ENCODE assay signal across 1 cellular context in the genomic region with DNA sequence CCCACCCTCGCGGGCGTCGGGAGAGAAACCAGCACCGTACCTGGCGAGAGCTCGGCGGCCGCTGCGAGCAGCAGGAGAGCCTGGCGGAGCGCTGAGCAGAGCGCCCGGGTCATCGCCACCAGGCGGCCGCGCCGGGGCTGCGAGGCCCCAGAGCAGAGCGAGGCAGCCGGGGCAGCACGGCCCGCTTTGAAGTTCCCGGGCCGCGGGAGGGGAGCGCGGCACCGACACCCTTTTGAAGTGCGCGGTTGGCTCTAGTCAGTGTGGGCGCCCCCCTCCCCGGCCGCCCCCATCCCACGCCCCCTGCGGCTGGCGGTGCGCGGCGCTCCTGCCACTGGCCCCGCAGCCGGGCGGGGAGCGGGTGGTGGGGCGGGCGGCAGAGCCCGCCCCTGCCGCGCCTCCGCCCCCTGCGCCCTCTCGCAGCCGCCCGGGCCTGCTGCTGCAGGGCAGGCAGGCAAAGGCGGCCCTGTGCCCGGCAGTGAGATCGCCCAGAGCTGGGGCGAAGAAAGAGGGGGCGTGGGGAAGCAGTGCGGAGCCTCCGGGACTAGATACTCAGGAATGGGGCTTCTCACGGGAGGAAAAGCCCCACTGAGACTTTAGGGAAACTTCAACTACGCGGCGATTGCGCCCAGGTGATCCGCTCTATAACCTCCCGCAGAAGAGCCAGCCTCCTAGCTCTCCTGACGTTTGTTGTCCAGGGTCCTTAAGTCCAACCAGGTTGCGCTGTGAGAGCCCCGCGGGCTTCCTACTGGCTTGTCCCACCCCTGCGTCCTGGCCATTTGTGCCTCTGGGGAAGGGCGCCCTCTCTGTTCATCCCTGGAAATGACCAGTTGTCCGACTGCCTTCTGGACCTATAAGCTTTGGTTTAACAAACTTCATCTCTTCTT.
TF ChIP-seq lines count a peak whose summit lies in the region.

Gene ACVR1C (minus strand): TSS at position 333 of the 884 bp plus-strand sequence. CDS start 220 bp downstream, at position 113.

TF ChIP-seq in SK-N-SH treated with all-trans-retinoic acid at 6 μM for 48 hours, 23 proteins besides CTCF, POLR2A, EP300 and RAD21 (continued from another document):
- TF ChIP-seq TSHZ2 (CRISPR knock-in tag; IDR thresholded peaks at IDR 0.05) (no peak), ISL1 (CRISPR knock-in tag; IDR thresholded peaks at IDR 0.05) (no peak), ZC3H10 (CRISPR knock-in tag; IDR thresholded peaks at IDR 0.05) (no peak), CSDC2 (CRISPR knock-in tag; IDR thresholded peaks at IDR 0.05) (no peak), ZFP3 (CRISPR knock-in tag; IDR thresholded peaks at IDR 0.05) (no peak), TOX (CRISPR knock-in tag; IDR thresholded peaks at IDR 0.05; ENCODE audit: borderline replicate concordance) (no peak), ZNF565 (CRISPR knock-in tag; conservative IDR thresholded peaks at IDR 0.05; ENCODE audit: low read depth) (no peak)
- TF ChIP-seq, protein P1, sequence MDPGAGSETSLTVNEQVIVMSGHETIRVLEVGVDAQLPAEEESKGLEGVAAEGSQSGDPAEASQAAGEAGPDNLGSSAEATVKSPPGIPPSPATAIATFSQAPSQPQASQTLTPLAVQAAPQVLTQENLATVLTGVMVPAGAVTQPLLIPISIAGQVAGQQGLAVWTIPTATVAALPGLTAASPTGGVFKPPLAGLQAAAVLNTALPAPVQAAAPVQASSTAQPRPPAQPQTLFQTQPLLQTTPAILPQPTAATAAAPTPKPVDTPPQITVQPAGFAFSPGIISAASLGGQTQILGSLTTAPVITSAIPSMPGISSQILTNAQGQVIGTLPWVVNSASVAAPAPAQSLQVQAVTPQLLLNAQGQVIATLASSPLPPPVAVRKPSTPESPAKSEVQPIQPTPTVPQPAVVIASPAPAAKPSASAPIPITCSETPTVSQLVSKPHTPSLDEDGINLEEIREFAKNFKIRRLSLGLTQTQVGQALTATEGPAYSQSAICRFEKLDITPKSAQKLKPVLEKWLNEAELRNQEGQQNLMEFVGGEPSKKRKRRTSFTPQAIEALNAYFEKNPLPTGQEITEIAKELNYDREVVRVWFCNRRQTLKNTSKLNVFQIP (CRISPR knock-in tag; IDR thresholded peaks at IDR 0.05; ENCODE audit: borderline replicate concordance, low read depth), result no peak
